ENCODE assay signal across 31 cellular contexts in genomic region chr12:120870415-120870814, GRCh38.
"Had no signal": no experiment of that assay in that cellular context is flagged by ENCODE, and none has a peak within 500 bp of the region (broad histone marks: within the 10 kb centered on the region; RNA-seq: fewer than 3 reads in every experiment).

No MANE protein-coding gene starts in this region.

- ATAC-seq: activated naive CD4-positive, alpha-beta T cell treated with anti-CD3 and anti-CD28 coated beads, Interleukin-2, amount 50 U/mL, for 72 hours; activated naive CD8-positive, alpha-beta T cell treated with anti-CD3 and anti-CD28 coated beads, Interleukin-2, amount 50 U/mL, for 24 hours; body of pancreas; Panc1 had no signal

- H3K27me3 ChIP-seq: ascending aorta, body of pancreas, SJCRH30 had no signal

- DNase-seq: activated B cell treated with CpG ODN at 0.5 μM for 24 hours; activated CD4-positive, alpha-beta T cell treated with anti-CD3 and anti-CD28 coated beads for 1 hour; activated CD4-positive, alpha-beta T cell treated with anti-CD3 and anti-CD28 coated beads, Interleukin-2, amount 10 ng/mL, durations not matched to agents 24 days and 14 days; activated CD4-positive, alpha-beta T cell treated with anti-CD3 and anti-CD28 coated beads, Interleukin-2, amount 50 U/mL, for 48 hours; activated effector memory CD4-positive, alpha-beta T cell treated with anti-CD3 and anti-CD28 coated beads, Interleukin-2, amount 50 U/mL, for 16 hours; activated naive CD4-positive, alpha-beta T cell treated with Interleukin-2 at 50 U/mL for 16 hours; activated naive CD8-positive, alpha-beta T cell treated with anti-CD3 and anti-CD28 coated beads, Interleukin-2, amount 50 U/mL, for 24 hours; amniotic stem cell; body of pancreas; KG1; NCI-H1048; NCI-H146; NCI-H187 treated with DMSO at 0.1 percent for 48 hours; NCI-H2107; NCI-H2171 treated with DMSO at 0.1 percent for 48 hours; NCI-H226; NCI-H510A; NCI-H526 treated with DMSO at 0.1 percent for 48 hours; NCI-H82; OCI-M1; Right ventricle myocardium superior; RPMI8226; SJCRH30; SK-N-SH; SW 1271; T-helper 9 cell had no signal

- H3K9me3 Mint-ChIP-seq: activated B cell treated with CpG ODN at 0.5 μM for 24 hours; activated CD4-positive, alpha-beta T cell treated with anti-CD3 and anti-CD28 coated beads, Interleukin-2, amount 10 ng/mL, durations not matched to agents 24 days and 14 days; activated naive CD4-positive, alpha-beta T cell treated with anti-CD3 and anti-CD28 coated beads, Interleukin-2, amount 50 U/mL, for 72 hours; activated naive CD8-positive, alpha-beta T cell treated with anti-CD3 and anti-CD28 coated beads, Interleukin-2, amount 50 U/mL, for 24 hours; IgD-negative memory B cell; T-helper 1 cell treated with Interleukin-12 subunit alpha and Interleukin-12 subunit beta and Interleukin-4 antibody, amounts not matched to agents 30 μg/mL and 1 μg/mL, for 36 hours had no signal

- H3K36me3 ChIP-seq: ascending aorta had no signal

- H3K4me3 ChIP-seq: ascending aorta, body of pancreas, SJCRH30 had no signal

- H3K36me3 Mint-ChIP-seq: activated naive CD4-positive, alpha-beta T cell treated with anti-CD3 and anti-CD28 coated beads, Interleukin-2, amount 50 U/mL, for 72 hours had no signal

- H3K27me3 Mint-ChIP-seq: activated B cell treated with CpG ODN at 0.5 μM for 24 hours; activated CD4-positive, alpha-beta T cell treated with anti-CD3 and anti-CD28 coated beads, Interleukin-2, amount 10 ng/mL, durations not matched to agents 24 days and 14 days; activated naive CD8-positive, alpha-beta T cell treated with anti-CD3 and anti-CD28 coated beads, Interleukin-2, amount 50 U/mL, for 24 hours; IgD-negative memory B cell had no signal

- H3K27ac Mint-ChIP-seq: activated B cell treated with CpG ODN at 0.5 μM for 24 hours; activated CD4-positive, alpha-beta T cell treated with anti-CD3 and anti-CD28 coated beads, Interleukin-2, amount 10 ng/mL, durations not matched to agents 24 days and 14 days; activated naive CD8-positive, alpha-beta T cell treated with anti-CD3 and anti-CD28 coated beads, Interleukin-2, amount 50 U/mL, for 24 hours; T-helper 1 cell treated with Interleukin-12 subunit alpha and Interleukin-12 subunit beta and Interleukin-4 antibody, amounts not matched to agents 30 μg/mL and 1 μg/mL, for 36 hours had no signal

- H3K27ac ChIP-seq: ascending aorta, body of pancreas, SJCRH30 had no signal

- H3K4me3 Mint-ChIP-seq: activated B cell treated with CpG ODN at 0.5 μM for 24 hours; activated CD4-positive, alpha-beta T cell treated with anti-CD3 and anti-CD28 coated beads, Interleukin-2, amount 10 ng/mL, durations not matched to agents 24 days and 14 days; activated naive CD8-positive, alpha-beta T cell treated with anti-CD3 and anti-CD28 coated beads, Interleukin-2, amount 50 U/mL, for 24 hours; IgD-negative memory B cell; T-helper 1 cell treated with Interleukin-12 subunit alpha and Interleukin-12 subunit beta and Interleukin-4 antibody, amounts not matched to agents 30 μg/mL and 1 μg/mL, for 36 hours had no signal
